ENCODE assay signal across 2 cellular contexts in the genomic region with DNA sequence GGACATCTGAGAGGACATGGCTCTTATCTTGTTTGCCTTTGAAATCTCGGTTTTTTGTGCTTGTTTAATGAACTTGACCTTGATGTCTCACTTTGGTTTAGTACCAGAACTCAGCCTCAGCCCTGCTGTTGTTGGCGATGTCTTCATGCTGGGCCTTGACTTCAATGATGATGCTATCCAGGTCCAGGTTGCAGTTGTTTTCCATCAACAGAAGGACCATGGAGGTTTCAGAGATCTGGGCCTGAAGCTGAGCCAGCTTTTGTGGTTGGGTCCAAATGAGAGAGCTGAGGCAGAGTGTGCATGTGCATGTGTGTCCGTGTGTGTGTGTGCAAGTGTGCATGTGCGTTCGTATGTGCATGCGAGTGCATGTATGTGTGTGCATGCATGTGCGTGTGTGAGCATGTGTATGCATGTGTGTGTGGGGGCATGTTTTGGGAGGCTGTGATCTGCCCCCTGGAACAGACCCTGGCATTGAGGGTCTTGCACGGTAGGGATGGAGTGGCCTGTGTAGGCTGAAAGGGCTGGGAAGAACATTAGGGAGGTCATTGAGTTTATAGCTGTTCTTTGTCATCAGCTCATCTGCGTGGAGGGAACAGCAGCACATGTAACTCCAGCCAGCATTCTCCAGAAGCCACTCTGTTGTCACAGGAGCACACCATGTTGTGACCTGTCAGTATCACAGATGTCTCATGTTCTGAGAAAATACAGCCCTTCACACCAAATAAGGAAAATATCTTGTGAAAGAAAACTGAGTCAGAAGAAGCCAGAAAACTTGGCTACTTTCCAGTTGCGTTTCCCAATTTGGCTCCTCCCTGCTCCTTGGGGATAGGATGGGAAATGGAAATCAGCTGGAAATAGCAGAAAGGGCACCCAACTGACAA.
TF ChIP-seq lines count a peak whose summit lies in the region.

No MANE protein-coding gene starts in this region.

TF ChIP-seq in HEK293, 187 proteins besides CTCF, POLR2A, EP300 and RAD21:
- TF ChIP-seq ZBTB20 (tag by site-specific recombination; IDR thresholded peaks at IDR 0.05) (no peak), ZFP37 (tag by site-specific recombination; IDR thresholded peaks at IDR 0.05) (no peak), ZSCAN16 (tag by site-specific recombination; IDR thresholded peaks at IDR 0.05) (no peak), ZBTB17 (tag by site-specific recombination; IDR thresholded peaks at IDR 0.05) (no peak), OSR2 (tag by site-specific recombination; IDR thresholded peaks at IDR 0.05) (peak; percentile 31; the same call in 1 of the 2 replicates), ZBTB7A (tag by site-specific recombination; IDR thresholded peaks at IDR 0.05; ENCODE audit: low read depth) (no peak), ZNF221 (tag by site-specific recombination; IDR thresholded peaks at IDR 0.05; ENCODE audit: borderline replicate concordance) (no peak), ZXDB (tag by site-specific recombination; IDR thresholded peaks at IDR 0.05) (no peak), ZNF473 (tag by site-specific recombination; IDR thresholded peaks at IDR 0.05) (peak; percentile 14; the same call in 1 of the 2 replicates)
- TF ChIP-seq, protein P1, sequence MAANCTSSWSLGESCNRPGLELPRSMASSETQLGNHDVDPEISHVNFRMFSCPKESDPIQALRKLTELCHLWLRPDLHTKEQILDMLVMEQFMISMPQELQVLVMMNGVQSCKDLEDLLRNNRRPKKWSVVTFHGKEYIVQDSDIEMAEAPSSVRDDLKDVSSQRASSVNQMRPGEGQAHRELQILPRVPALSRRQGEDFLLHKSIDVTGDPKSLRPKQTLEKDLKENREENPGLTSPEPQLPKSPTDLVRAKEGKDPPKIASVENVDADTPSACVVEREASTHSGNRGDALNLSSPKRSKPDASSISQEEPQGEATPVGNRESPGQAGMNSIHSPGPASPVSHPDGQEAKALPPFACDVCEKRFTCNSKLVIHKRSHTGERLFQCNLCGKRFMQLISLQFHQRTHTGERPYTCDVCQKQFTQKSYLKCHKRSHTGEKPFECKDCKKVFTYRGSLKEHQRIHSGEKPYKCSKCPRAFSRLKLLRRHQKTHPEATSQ (tag by site-specific recombination; IDR thresholded peaks at IDR 0.05), result no peak
- TF ChIP-seq, protein P2, sequence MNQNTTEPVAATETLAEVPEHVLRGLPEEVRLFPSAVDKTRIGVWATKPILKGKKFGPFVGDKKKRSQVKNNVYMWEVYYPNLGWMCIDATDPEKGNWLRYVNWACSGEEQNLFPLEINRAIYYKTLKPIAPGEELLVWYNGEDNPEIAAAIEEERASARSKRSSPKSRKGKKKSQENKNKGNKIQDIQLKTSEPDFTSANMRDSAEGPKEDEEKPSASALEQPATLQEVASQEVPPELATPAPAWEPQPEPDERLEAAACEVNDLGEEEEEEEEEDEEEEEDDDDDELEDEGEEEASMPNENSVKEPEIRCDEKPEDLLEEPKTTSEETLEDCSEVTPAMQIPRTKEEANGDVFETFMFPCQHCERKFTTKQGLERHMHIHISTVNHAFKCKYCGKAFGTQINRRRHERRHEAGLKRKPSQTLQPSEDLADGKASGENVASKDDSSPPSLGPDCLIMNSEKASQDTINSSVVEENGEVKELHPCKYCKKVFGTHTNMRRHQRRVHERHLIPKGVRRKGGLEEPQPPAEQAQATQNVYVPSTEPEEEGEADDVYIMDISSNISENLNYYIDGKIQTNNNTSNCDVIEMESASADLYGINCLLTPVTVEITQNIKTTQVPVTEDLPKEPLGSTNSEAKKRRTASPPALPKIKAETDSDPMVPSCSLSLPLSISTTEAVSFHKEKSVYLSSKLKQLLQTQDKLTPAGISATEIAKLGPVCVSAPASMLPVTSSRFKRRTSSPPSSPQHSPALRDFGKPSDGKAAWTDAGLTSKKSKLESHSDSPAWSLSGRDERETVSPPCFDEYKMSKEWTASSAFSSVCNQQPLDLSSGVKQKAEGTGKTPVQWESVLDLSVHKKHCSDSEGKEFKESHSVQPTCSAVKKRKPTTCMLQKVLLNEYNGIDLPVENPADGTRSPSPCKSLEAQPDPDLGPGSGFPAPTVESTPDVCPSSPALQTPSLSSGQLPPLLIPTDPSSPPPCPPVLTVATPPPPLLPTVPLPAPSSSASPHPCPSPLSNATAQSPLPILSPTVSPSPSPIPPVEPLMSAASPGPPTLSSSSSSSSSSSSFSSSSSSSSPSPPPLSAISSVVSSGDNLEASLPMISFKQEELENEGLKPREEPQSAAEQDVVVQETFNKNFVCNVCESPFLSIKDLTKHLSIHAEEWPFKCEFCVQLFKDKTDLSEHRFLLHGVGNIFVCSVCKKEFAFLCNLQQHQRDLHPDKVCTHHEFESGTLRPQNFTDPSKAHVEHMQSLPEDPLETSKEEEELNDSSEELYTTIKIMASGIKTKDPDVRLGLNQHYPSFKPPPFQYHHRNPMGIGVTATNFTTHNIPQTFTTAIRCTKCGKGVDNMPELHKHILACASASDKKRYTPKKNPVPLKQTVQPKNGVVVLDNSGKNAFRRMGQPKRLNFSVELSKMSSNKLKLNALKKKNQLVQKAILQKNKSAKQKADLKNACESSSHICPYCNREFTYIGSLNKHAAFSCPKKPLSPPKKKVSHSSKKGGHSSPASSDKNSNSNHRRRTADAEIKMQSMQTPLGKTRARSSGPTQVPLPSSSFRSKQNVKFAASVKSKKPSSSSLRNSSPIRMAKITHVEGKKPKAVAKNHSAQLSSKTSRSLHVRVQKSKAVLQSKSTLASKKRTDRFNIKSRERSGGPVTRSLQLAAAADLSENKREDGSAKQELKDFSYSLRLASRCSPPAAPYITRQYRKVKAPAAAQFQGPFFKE (tag by site-specific recombination; IDR thresholded peaks at IDR 0.05; ENCODE audit: borderline replicate concordance), result no peak

TF ChIP-seq in GM12878, 131 proteins besides CTCF, POLR2A, EP300 and RAD21:
- TF ChIP-seq ZNF274 (IDR thresholded peaks at IDR 0.05; ENCODE audit: insufficient read depth, insufficient read length) (no peak), FOS (IDR thresholded peaks at IDR 0.05; ENCODE audit: borderline replicate concordance, extremely low read depth, insufficient read length) (no peak)
- TF ChIP-seq, protein P3, sequence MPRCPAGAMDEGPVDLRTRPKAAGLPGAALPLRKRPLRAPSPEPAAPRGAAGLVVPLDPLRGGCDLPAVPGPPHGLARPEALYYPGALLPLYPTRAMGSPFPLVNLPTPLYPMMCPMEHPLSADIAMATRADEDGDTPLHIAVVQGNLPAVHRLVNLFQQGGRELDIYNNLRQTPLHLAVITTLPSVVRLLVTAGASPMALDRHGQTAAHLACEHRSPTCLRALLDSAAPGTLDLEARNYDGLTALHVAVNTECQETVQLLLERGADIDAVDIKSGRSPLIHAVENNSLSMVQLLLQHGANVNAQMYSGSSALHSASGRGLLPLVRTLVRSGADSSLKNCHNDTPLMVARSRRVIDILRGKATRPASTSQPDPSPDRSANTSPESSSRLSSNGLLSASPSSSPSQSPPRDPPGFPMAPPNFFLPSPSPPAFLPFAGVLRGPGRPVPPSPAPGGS (IDR thresholded peaks at IDR 0.05; ENCODE audit: borderline replicate concordance, insufficient read depth, low read depth, low read length, poor library complexity, severe bottlenecking), result peak; percentile 65
